Comparison of ENCODE assay signal across 19 cellular contexts in genomic region chr1:153509036-153509435, GRCh38. TPM values are rescaled to one million over a fixed set of nuclear protein-coding genes. Genes with fewer than 3 reads are reported as not detected.
DNase-seq lines count a peak whose midpoint lies in the region; ATAC-seq, FAIRE-seq and TF ChIP-seq lines count a peak whose summit lies in the region.
"Had no signal": no experiment of that assay in that cellular context is flagged by ENCODE, and none has a peak within 500 bp of the region (broad histone marks: within the 10 kb centered on the region; RNA-seq: fewer than 3 reads in every experiment).

No MANE protein-coding gene starts in this region.

- intact Hi-C loops in Panc1 (cut with micrococcal nuclease; ENCODE audit: unreplicated experiment): loop anchor here (5.0 kb wide), 1 partner anchor 153 kb away; no protein-coding TSS in a partner anchor

- H3K79me2 ChIP-seq in H1 (ENCODE audit: control insufficient read depth in 1 of 2, insufficient read depth in 2 of 2, low read length in 2 of 2): no peaks in the 10 kb centered on the region

- H3K4me1 ChIP-seq in Panc1 (ENCODE audit: control insufficient read depth, insufficient read depth, low read length): peaks cover 47% of the 10 kb centered on the region
- peaks cover 0 to 2% (median 0%) of the 10 kb centered on the region in 4 experiments; a peak in 3 of 7 replicates for H3K4me1 ChIP-seq in H1 (replicated peaks in 1 of 4; ENCODE audit: control insufficient read depth in 3 of 4, insufficient read depth in 4 of 4, low read length in 3 of 4)
- H3K4me1 ChIP-seq in mesenchymal stem cell (ENCODE audit: control insufficient read depth, insufficient read depth, low read depth, low read length): peaks cover 20% of the 10 kb centered on the region

- 0 out of 2 replicates have a peak overlapping the region, but pooled peaks have one; percentile 55 for H2BK20ac ChIP-seq in H1 (ENCODE audit: low read length)

- no peaks in the 10 kb centered on the region for H4K20me1 ChIP-seq in H1 (replicated peaks in 1 of 2; ENCODE audit: control insufficient read depth in 1 of 2, insufficient read depth in 2 of 2, low read length in 2 of 2)

- FAIRE-seq in H1 (lab: Jason Lieb, UNC): no peak
- FAIRE-seq: A549 had no signal

- H4K91ac ChIP-seq in H1 (replicated peaks; ENCODE audit: insufficient read length, low read length): no peak overlapping the region
- H4K91ac ChIP-seq in mesenchymal stem cell (ENCODE audit: low read length): peak overlapping the region; percentile 43

- TF ChIP-seq RAD21 in H1 (IDR thresholded peaks at IDR 0.05 in 1 of 2, conservative IDR thresholded peaks at IDR 0.05 in 1 of 2; ENCODE audit: low read depth in 2 of 2, low read length in 2 of 2): no peak

- H3K79me1 ChIP-seq in H1 (ENCODE audit: low read depth, low read length) (no peaks in the 10 kb centered on the region), mesenchymal stem cell (replicated peaks; ENCODE audit: low read length, poor library complexity, severe bottlenecking) (no peaks in the 10 kb centered on the region)

- DNase-seq in Panc1 (ENCODE audit: low read depth, low spot score) (no peak), H1 (ENCODE audit: low read depth in 1 of 2, low spot score in 2 of 2) (no peak), mesenchymal stem cell (no peak), CD1c-positive myeloid dendritic cell (ENCODE audit: extremely low spot score) (no peak), nucleus accumbens (lab: John Stamatoyannopoulos, UW) (no peak), LoVo (ENCODE audit: low spot score) (no peak)
- DNase-seq: DMS79, NCI-H1436, NCI-H2227 treated with DMSO at 0.1 percent for 48 hours, NCI-H510A had no signal

- H2BK5ac ChIP-seq in H1 (ENCODE audit: low read depth, low read length) (no peak overlapping the region), mesenchymal stem cell (ENCODE audit: low read depth, low read length, poor library complexity, severe bottlenecking) (no peak overlapping the region)

- TF ChIP-seq EP300 in H1 (IDR thresholded peaks at IDR 0.05; ENCODE audit: borderline replicate concordance in 1 of 2, low read depth in 2 of 2, low read length in 2 of 2): no peak

- in situ Hi-C loops in Panc1 (cut with HindIII; ENCODE audit: low pct_unique_long_range_greater_than_20kb, low sequenced_read_pairs): no loop called here

- H3K9ac ChIP-seq in H1 (replicated peaks in 1 of 4; ENCODE audit: extremely low read depth in 1 of 4, low read depth in 3 of 4, low read length in 3 of 4) (no peak overlapping the region), mesenchymal stem cell (ENCODE audit: low read length) (no peak overlapping the region)

- no peak overlapping the region for H3K56ac ChIP-seq in H1 (replicated peaks; ENCODE audit: insufficient read length, low read depth, low read length)

- H3K4ac ChIP-seq in H1 (replicated peaks; ENCODE audit: insufficient read length, low read depth, low read length): no peak overlapping the region
- H3K4ac ChIP-seq in mesenchymal stem cell (ENCODE audit: low read depth in 1 of 2, low read length in 2 of 2): no peak overlapping the region

- H3K27me3 ChIP-seq in Panc1 (ENCODE audit: control insufficient read depth, insufficient read depth, low read length) (no peaks in the 10 kb centered on the region), H1 (replicated peaks in 1 of 4; ENCODE audit: control insufficient read depth in 3 of 4, extremely low read depth in 1 of 4, insufficient read depth in 3 of 4, low read length in 3 of 4) (no peaks in the 10 kb centered on the region; a peak in 2 of 7 replicates), mesenchymal stem cell (ENCODE audit: control insufficient read depth in 1 of 2, insufficient read depth in 1 of 2, low read length in 2 of 2) (no peaks in the 10 kb centered on the region)
- H3K27me3 ChIP-seq: BE2C had no signal

- H3K27ac ChIP-seq in Panc1 (ENCODE audit: low read length) (peak overlapping the region; percentile 71), H1 (ENCODE audit: low read depth, low read length) (no peak overlapping the region), mesenchymal stem cell (ENCODE audit: low read length, poor library complexity, severe bottlenecking) (no peak overlapping the region)

- CTCF ChIA-PET in Panc1 (lab: Charles Lee): interaction anchor here (0.5 to 1.2 kb wide), 3 partner anchors 24 to 477 kb away, joined by 3 to 8 read pairs (median 4); partner anchors contain the start of gene RAB13
- CTCF ChIA-PET in H1 (lab: Charles Lee; ENCODE audit: partially characterized antibody): interaction anchor here (0.7 to 5.3 kb wide), 26 partner anchors 8 to 160 kb away, joined by 3 to 86 read pairs (median 5); partner anchors contain the start of genes PGLYRP4, S100A1, S100A13 and S100A14

- no peaks in the 10 kb centered on the region for H3K9me3 ChIP-seq in Panc1 (ENCODE audit: control insufficient read depth, insufficient read depth, low read depth, low read length)
- H3K9me3 ChIP-seq in H1 (ENCODE audit: insufficient read depth in 2 of 2, low read depth in 1 of 2, low read length in 1 of 2): no peaks in the 10 kb centered on the region
- H3K9me3 ChIP-seq in mesenchymal stem cell (ENCODE audit: control insufficient read depth, low read length): no peaks in the 10 kb centered on the region
- H3K9me3 ChIP-seq: A549, BE2C had no signal

- H4K8ac ChIP-seq in H1 (ENCODE audit: extremely low read depth, insufficient read depth, low read length) (no peak overlapping the region), mesenchymal stem cell (ENCODE audit: low read length) (no peak overlapping the region)

- no peak for TF ChIP-seq POLR2A in H1 (IDR thresholded peaks at IDR 0.05; ENCODE audit: control extremely low read depth in 1 of 2, low read depth in 2 of 2, low read length in 2 of 2)

- H4K5ac ChIP-seq in H1 (ENCODE audit: insufficient read length, low read depth, low read length): no peak overlapping the region

- H2BK12ac ChIP-seq in H1 (ENCODE audit: low read depth, low read length) (peak overlapping the region; percentile 5; the same call in 1 of the 2 replicates), mesenchymal stem cell (ENCODE audit: low read length in 2 of 2) (peak overlapping the region in 1 of 2 experiments; percentile 82)

- H2AFZ ChIP-seq in H1 (ENCODE audit: low read length) (no peak overlapping the region), mesenchymal stem cell (ENCODE audit: low read depth, low read length) (no peak overlapping the region)

- no peak overlapping the region for H3K14ac ChIP-seq in H1 (ENCODE audit: insufficient read length)
- H3K14ac ChIP-seq in mesenchymal stem cell (ENCODE audit: low read length in 2 of 2): no peak overlapping the region

- H2AK5ac ChIP-seq in H1 (ENCODE audit: low read depth, low read length) (peak overlapping the region; percentile 17; the same call in 1 of the 2 replicates), mesenchymal stem cell (ENCODE audit: low read length, severe bottlenecking) (peak overlapping the region; percentile 83)

- no peak overlapping the region for H3K4me3 ChIP-seq in Panc1 (ENCODE audit: low read depth in 2 of 2, low read length in 2 of 2)
- no peak overlapping the region for H3K4me3 ChIP-seq in H1 (ENCODE audit: extremely low read depth in 1 of 4, insufficient read depth in 2 of 4, low read depth in 3 of 4, low read length in 4 of 4)
- H3K4me3 ChIP-seq in mesenchymal stem cell (ENCODE audit: insufficient read depth in 1 of 2, low read depth in 1 of 2, low read length in 2 of 2): no peak overlapping the region
- H3K4me3 ChIP-seq: A549, GM12878, K562 had no signal

- H3K23ac ChIP-seq in H1 (ENCODE audit: insufficient read length): no peak overlapping the region
- no peak overlapping the region for H3K23ac ChIP-seq in mesenchymal stem cell (ENCODE audit: low read length in 2 of 2)

- no peak overlapping the region for H2BK120ac ChIP-seq in H1 (replicated peaks; ENCODE audit: low read depth, low read length)
- no peak overlapping the region for H2BK120ac ChIP-seq in mesenchymal stem cell (ENCODE audit: low read depth, low read length)

- H3K4me2 ChIP-seq in H1 (ENCODE audit: insufficient read depth in 1 of 2, low read depth in 2 of 2, low read length in 2 of 2): no peak overlapping the region
- H3K4me2 ChIP-seq in mesenchymal stem cell (ENCODE audit: low read length, poor library complexity, severe bottlenecking): no peak overlapping the region
- H3K4me2 ChIP-seq: A549 had no signal

- TF ChIP-seq CTCF in GM12872 (IDR thresholded peaks at IDR 0.05; ENCODE audit: insufficient read depth, low read depth, low read length) (peak; percentile 15; the same call in 1 of the 3 replicates), Panc1 (IDR thresholded peaks at IDR 0.05) (no peak), H1 (IDR thresholded peaks at IDR 0.05; ENCODE audit: control extremely low read depth in 1 of 3, insufficient read depth in 1 of 3, low read depth in 1 of 3, low read length in 3 of 3) (no peak)

- 95% methylated on average over 3 of the region's 3 CpGs; no CpG with 5 or more reads in 1 of the 2 experiments for WGBS in H1 (ENCODE audit: extremely low coverage in 1 of 2, insufficient coverage in 1 of 2, insufficient read length in 1 of 2, insufficient replicate concordance in 2 of 2, low coverage in 1 of 2, low lambda C conversion rate in 2 of 2, missing lambda C conversion rate in 1 of 2), 2 experiments
- 98% methylated on average over 3 of the region's 3 CpGs for WGBS in mesenchymal stem cell

- no peaks in the 10 kb centered on the region for H3K23me2 ChIP-seq in H1 (ENCODE audit: low read depth, low read length)

- BruUV-seq in Panc1 (replicated peaks; lab: Mats Ljungman, UMichigan): no TSS peak

- H3K18ac ChIP-seq in H1 (ENCODE audit: extremely low read depth, low read length): no peak overlapping the region
- no peak overlapping the region for H3K18ac ChIP-seq in mesenchymal stem cell (ENCODE audit: low read depth in 1 of 2, low read length in 2 of 2)

- POLR2A ChIA-PET in Panc1 (lab: Charles Lee) (no interaction called here), H1 (lab: Charles Lee; ENCODE audit: partially characterized antibody) (interaction anchor here (0.7 to 1.7 kb wide), 2 partner anchors 125 to 162 kb away, joined by 3 to 4 read pairs; partner anchors contain the start of genes CHTOP and ILF2)

- no peak overlapping the region; the same call in 1 of the 2 replicates for H2BK15ac ChIP-seq in H1 (ENCODE audit: low read length)
- no peak overlapping the region for H2BK15ac ChIP-seq in mesenchymal stem cell (ENCODE audit: low read depth, poor library complexity, severe bottlenecking)

- ATAC-seq in Panc1: no peak
- no peak for ATAC-seq in HG02798 (IDR thresholded peaks at IDR 0.05; ENCODE audit: poor library complexity, unreplicated experiment)

- H3K36me3 ChIP-seq in Panc1 (ENCODE audit: control insufficient read depth, insufficient read depth, low read length) (no peaks in the 10 kb centered on the region), H1 (ENCODE audit: control insufficient read depth in 2 of 4, insufficient read depth in 4 of 4, low read length in 3 of 4) (no peaks in the 10 kb centered on the region), mesenchymal stem cell (ENCODE audit: control insufficient read depth in 1 of 2, insufficient read depth in 2 of 2, low read depth in 1 of 2, low read length in 2 of 2) (no peaks in the 10 kb centered on the region)
- H3K36me3 ChIP-seq: BE2C had no signal

RNA-seq across cellular contexts. Expression of gene S100A6, which starts 26.8 kb away (rescaled TPM):
- 1,986 TPM for total RNA-seq in Panc1 (2021; ENCODE audit: unreplicated experiment)
- 6,225 TPM for polyA plus RNA-seq in Panc1 (2012; ENCODE audit: insufficient read length)
- 11.1 and 11.5 TPM in 2 replicates for total RNA-seq in H1 (2021; fragmentation: NEBNext Ultra II Directional; extraction: Animal tissue kit (Norgen Biotek cat#: 25700))
- 45.8 and 63.0 TPM in 2 replicates for polyA plus RNA-seq in H1 (2011; rRNA removed)
- 41.4 TPM for polyA plus RNA-seq in H1 (2011; cell fraction: cytosol; rRNA removed)
- polyA plus RNA-seq in H1 (2011; cell fraction: nucleus; rRNA removed): 29.9 TPM
- polyA plus RNA-seq in H1 (2012, experiment 1 of 2): 38.9 to 50.1 TPM (median 45.3 TPM) in 4 replicates
- polyA plus RNA-seq in H1 (2012, experiment 2 of 2): 57.1 TPM
- polyA plus RNA-seq in H1 (2013, experiment 1 of 2): 12.2 TPM
- 12.1 TPM for polyA plus RNA-seq in H1 (2013, experiment 2 of 2)
- polyA minus RNA-seq in H1 (2011; rRNA and poly(A)+ RNA removed): 7.9 and 10.3 TPM in 2 replicates
- 29.6 TPM for polyA minus RNA-seq in H1 (2011; cell fraction: cytosol; rRNA and poly(A)+ RNA removed)
- 15.6 TPM for polyA minus RNA-seq in H1 (2011; cell fraction: nucleus; rRNA and poly(A)+ RNA removed)
- 1,233 TPM for polyA plus RNA-seq in mesenchymal stem cell (2013, experiment 1 of 2)
- 1,286 TPM for polyA plus RNA-seq in mesenchymal stem cell (2013, experiment 2 of 2)
- total RNA-seq: H9 had no signal

RNA-seq across cellular contexts. Expression of gene S100A5, which starts 31.7 kb away (rescaled TPM):
- 0.72 TPM for total RNA-seq in Panc1 (2021; ENCODE audit: unreplicated experiment)
- 1.2 TPM for polyA plus RNA-seq in Panc1 (2012; ENCODE audit: insufficient read length)
- total RNA-seq in H1 (2021; fragmentation: NEBNext Ultra II Directional; extraction: Animal tissue kit (Norgen Biotek cat#: 25700)): not detected in 2 replicates
- not detected in 2 replicates for polyA plus RNA-seq in H1 (2011; rRNA removed)
- polyA plus RNA-seq in H1 (2011; cell fraction: cytosol; rRNA removed): not detected
- polyA plus RNA-seq in H1 (2011; cell fraction: nucleus; rRNA removed): not detected
- not detected in 4 replicates for polyA plus RNA-seq in H1 (2012, experiment 1 of 2)
- polyA plus RNA-seq in H1 (2012, experiment 2 of 2): not detected
- polyA plus RNA-seq in H1 (2013, experiment 1 of 2): 0.08 TPM
- polyA plus RNA-seq in H1 (2013, experiment 2 of 2): not detected
- polyA minus RNA-seq in H1 (2011; rRNA and poly(A)+ RNA removed): 0.69 TPM in 1 of 2 replicates, not detected in the other
- not detected for polyA minus RNA-seq in H1 (2011; cell fraction: cytosol; rRNA and poly(A)+ RNA removed)
- polyA minus RNA-seq in H1 (2011; cell fraction: nucleus; rRNA and poly(A)+ RNA removed): not detected
- 0.08 TPM for polyA plus RNA-seq in mesenchymal stem cell (2013, experiment 1 of 2)
- polyA plus RNA-seq in mesenchymal stem cell (2013, experiment 2 of 2): not detected
- total RNA-seq: H9, K562 had no signal

RNA-seq across cellular contexts. Expression of gene S100A4, which starts 36.6 kb away (rescaled TPM):
- total RNA-seq in Panc1 (2021; ENCODE audit: unreplicated experiment): 773 TPM
- polyA plus RNA-seq in Panc1 (2012; ENCODE audit: insufficient read length): 817 TPM
- total RNA-seq in H1 (2021; fragmentation: NEBNext Ultra II Directional; extraction: Animal tissue kit (Norgen Biotek cat#: 25700)): 36.3 and 39.6 TPM in 2 replicates
- polyA plus RNA-seq in H1 (2011; rRNA removed): 43.3 and 85.4 TPM in 2 replicates
- polyA plus RNA-seq in H1 (2011; cell fraction: cytosol; rRNA removed): 48.1 TPM
- polyA plus RNA-seq in H1 (2011; cell fraction: nucleus; rRNA removed): 16.4 TPM
- polyA plus RNA-seq in H1 (2012, experiment 1 of 2): 45.5 to 53.5 TPM (median 49.9 TPM) in 4 replicates
- 137 TPM for polyA plus RNA-seq in H1 (2012, experiment 2 of 2)
- 70.2 TPM for polyA plus RNA-seq in H1 (2013, experiment 1 of 2)
- polyA plus RNA-seq in H1 (2013, experiment 2 of 2): 68.2 TPM
- polyA minus RNA-seq in H1 (2011; rRNA and poly(A)+ RNA removed): 13.4 and 13.9 TPM in 2 replicates
- polyA minus RNA-seq in H1 (2011; cell fraction: cytosol; rRNA and poly(A)+ RNA removed): 9.5 TPM
- polyA minus RNA-seq in H1 (2011; cell fraction: nucleus; rRNA and poly(A)+ RNA removed): 11.6 TPM
- polyA plus RNA-seq in mesenchymal stem cell (2013, experiment 1 of 2): 636 TPM
- polyA plus RNA-seq in mesenchymal stem cell (2013, experiment 2 of 2): 654 TPM

RNA-seq across cellular contexts. Expression of gene S100A3, which starts 40.0 kb away (rescaled TPM):
- 12.0 TPM for total RNA-seq in Panc1 (2021; ENCODE audit: unreplicated experiment)
- 10.0 TPM for polyA plus RNA-seq in Panc1 (2012; ENCODE audit: insufficient read length)
- total RNA-seq in H1 (2021; fragmentation: NEBNext Ultra II Directional; extraction: Animal tissue kit (Norgen Biotek cat#: 25700)): 0.47 TPM in 1 of 2 replicates, not detected in the other
- 0.26 and 0.77 TPM in 2 replicates for polyA plus RNA-seq in H1 (2011; rRNA removed)
- 1.1 TPM for polyA plus RNA-seq in H1 (2011; cell fraction: cytosol; rRNA removed)
- 0.43 TPM for polyA plus RNA-seq in H1 (2011; cell fraction: nucleus; rRNA removed)
- polyA plus RNA-seq in H1 (2012, experiment 1 of 2): not detected in 4 replicates
- polyA plus RNA-seq in H1 (2012, experiment 2 of 2): not detected
- 0.14 TPM for polyA plus RNA-seq in H1 (2013, experiment 1 of 2)
- polyA plus RNA-seq in H1 (2013, experiment 2 of 2): 0.24 TPM
- not detected in 2 replicates for polyA minus RNA-seq in H1 (2011; rRNA and poly(A)+ RNA removed)
- not detected for polyA minus RNA-seq in H1 (2011; cell fraction: cytosol; rRNA and poly(A)+ RNA removed)
- polyA minus RNA-seq in H1 (2011; cell fraction: nucleus; rRNA and poly(A)+ RNA removed): not detected
- polyA plus RNA-seq in mesenchymal stem cell (2013, experiment 1 of 2): 17.9 TPM
- 18.8 TPM for polyA plus RNA-seq in mesenchymal stem cell (2013, experiment 2 of 2)
- total RNA-seq: CD4-positive, CD25-positive, alpha-beta regulatory T cell; GM12878; H9 had no signal
- polyA plus RNA-seq: CD4-positive, CD25-positive, alpha-beta regulatory T cell had no signal

RNA-seq across cellular contexts. Expression of gene S100A7, which starts 48.6 kb away (rescaled TPM):
- not detected for total RNA-seq in Panc1 (2021; ENCODE audit: unreplicated experiment)
- polyA plus RNA-seq in Panc1 (2012; ENCODE audit: insufficient read length): not detected
- not detected in 2 replicates for total RNA-seq in H1 (2021; fragmentation: NEBNext Ultra II Directional; extraction: Animal tissue kit (Norgen Biotek cat#: 25700))
- polyA plus RNA-seq in H1 (2011; rRNA removed): not detected in 2 replicates
- polyA plus RNA-seq in H1 (2011; cell fraction: cytosol; rRNA removed): not detected
- not detected for polyA plus RNA-seq in H1 (2011; cell fraction: nucleus; rRNA removed)
- polyA plus RNA-seq in H1 (2012, experiment 1 of 2): not detected in 4 replicates
- polyA plus RNA-seq in H1 (2012, experiment 2 of 2): not detected
- not detected for polyA plus RNA-seq in H1 (2013, experiment 1 of 2)
- polyA plus RNA-seq in H1 (2013, experiment 2 of 2): not detected
- not detected in 2 replicates for polyA minus RNA-seq in H1 (2011; rRNA and poly(A)+ RNA removed)
- polyA minus RNA-seq in H1 (2011; cell fraction: cytosol; rRNA and poly(A)+ RNA removed): not detected
- polyA minus RNA-seq in H1 (2011; cell fraction: nucleus; rRNA and poly(A)+ RNA removed): not detected
- not detected for polyA plus RNA-seq in mesenchymal stem cell (2013, experiment 1 of 2)
- not detected for polyA plus RNA-seq in mesenchymal stem cell (2013, experiment 2 of 2)
- total RNA-seq: CD4-positive, CD25-positive, alpha-beta regulatory T cell; GM12878; H9; K562; LHCN-M2 had no signal
- polyA plus RNA-seq: A549; CD4-positive, CD25-positive, alpha-beta regulatory T cell; GM12878; K562 had no signal

Comparison
In these comparisons a context has a peak if more than half of its experiments do, and no peak if none do; other contexts are left out.
1. RNA of gene S100A6, which starts 26.8 kb away (total RNA-seq): 1,986 TPM in Panc1 (single experiment); 11.1 to 11.5 TPM in H1; every median in the first group is over 100 times any median in the second.
2. RNA of gene S100A4, which starts 36.6 kb away (total RNA-seq): 773 TPM in Panc1 (single experiment); 36.3 to 39.6 TPM in H1; every median in the first group is over 10 times any median in the second.